Comparison of ENCODE assay signal across 13 cellular contexts in the genomic region with DNA sequence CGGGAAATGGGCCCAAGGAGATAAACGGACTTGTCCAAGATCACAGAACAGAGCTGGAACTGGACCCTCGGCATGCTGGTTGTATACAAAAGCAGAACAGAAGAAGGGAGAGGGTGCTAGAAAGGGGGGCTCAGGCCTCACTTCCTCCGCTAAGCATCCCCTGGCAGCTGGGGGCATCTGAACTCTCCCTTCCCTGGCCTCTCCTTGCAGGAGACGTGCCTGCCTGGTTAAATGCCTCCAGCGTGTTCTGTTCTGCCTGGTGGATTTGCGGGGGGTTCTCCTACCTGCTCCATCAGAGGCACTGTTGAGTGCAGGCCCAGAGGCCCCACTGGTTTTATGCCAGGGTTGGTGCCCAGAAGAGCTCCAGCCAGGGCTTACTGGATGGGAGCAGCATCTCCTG.
DNase-seq lines count a peak whose midpoint lies in the region; ATAC-seq, FAIRE-seq and TF ChIP-seq lines count a peak whose summit lies in the region.
"Had no signal": no experiment of that assay in that cellular context is flagged by ENCODE, and none has a peak within 500 bp of the region (broad histone marks: within the 10 kb centered on the region; RNA-seq: fewer than 3 reads in every experiment).

No MANE protein-coding gene starts in this region.

- TF ChIP-seq CTCF in heart left ventricle (IDR thresholded peaks at IDR 0.05) (no peak), pancreas (IDR thresholded peaks at IDR 0.05) (no peak), uterus (IDR thresholded peaks at IDR 0.05) (no peak)

- no peak for ATAC-seq in heart left ventricle
- ATAC-seq in left cardiac atrium, result no peak
- no peak for ATAC-seq in pancreas

- no peaks in the 10 kb centered on the region for H3K27me3 ChIP-seq in heart left ventricle
- H3K27me3 ChIP-seq in iPS-15b (ENCODE audit: control insufficient read depth, insufficient read depth, low read length), result peaks cover 7% of the 10 kb centered on the region
- H3K27me3 ChIP-seq in pancreas, result no peaks in the 10 kb centered on the region
- no peaks in the 10 kb centered on the region for H3K27me3 ChIP-seq in uterus

- H3K9me3 ChIP-seq in heart left ventricle, result no peaks in the 10 kb centered on the region
- no peaks in the 10 kb centered on the region for H3K9me3 ChIP-seq in iPS-15b (ENCODE audit: control insufficient read depth, insufficient read depth, low read length)
- H3K9me3 ChIP-seq in pancreas, result no peaks in the 10 kb centered on the region
- no peaks in the 10 kb centered on the region for H3K9me3 ChIP-seq in uterus

- 78 to 89% (median 84%) methylated on average over 6 to 7 of the region's 7 CpGs for WGBS in heart left ventricle, 4 donors
- 88 to 92% methylated on average over 7 of the region's 7 CpGs for WGBS in pancreas, 2 donors

- H3K36me3 ChIP-seq in heart left ventricle (no peaks in the 10 kb centered on the region), iPS-15b (ENCODE audit: control insufficient read depth, insufficient read depth, low read length) (no peaks in the 10 kb centered on the region), pancreas (no peaks in the 10 kb centered on the region), uterus (no peaks in the 10 kb centered on the region)

- H3K9ac ChIP-seq in iPS-15b (ENCODE audit: low read depth, low read length), result peak overlapping the region; percentile 41

- DNase-seq in heart left ventricle (no peak), left cardiac atrium (no peak), pancreas (no peak), uterus (no peak), NCI-H2227 treated with DMSO at 0.1 percent for 48 hours (lab: John Stamatoyannopoulos, UW) (no peak), NCI-H524 (lab: John Stamatoyannopoulos, UW) (no peak), iPS-NIHi7 (ENCODE audit: extremely low spot score) (no peak)
- DNase-seq: activated CD4-positive, alpha-beta T cell treated with anti-CD3 and anti-CD28 coated beads, Interleukin-2, amount 50 U/mL, for 1 hour; activated gamma-delta T cell treated with Interleukin-2 at 50 U/mL for 16 hours; DMS153; NCI-H526 treated with DMSO at 0.1 percent for 48 hours had no signal

- H3K27ac ChIP-seq in heart left ventricle (peak overlapping the region; percentile 84 to 98 (median 90)), pancreas (peak overlapping the region; percentile 75 to 87 (median 81)), uterus (peak overlapping the region; percentile 69 to 77)

- TF ChIP-seq POLR2A in heart left ventricle (IDR thresholded peaks at IDR 0.05) (no peak), uterus (IDR thresholded peaks at IDR 0.05) (no peak)

- H3K4me3 ChIP-seq in heart left ventricle, result peak overlapping the region in 10 of 12 donors; percentile 47 to 64 (median 58)
- H3K4me3 ChIP-seq in iPS-15b (ENCODE audit: low read depth, low read length), result peak overlapping the region; percentile 10
- no peak overlapping the region for H3K4me3 ChIP-seq in pancreas
- H3K4me3 ChIP-seq in uterus, result no peak overlapping the region

- FAIRE-seq in pancreas (lab: Jason Lieb, UNC), result no peak
- FAIRE-seq: A204.1 had no signal

- H3K4me1 ChIP-seq in heart left ventricle (peaks cover 0 to 75% (median 30%) of the 10 kb centered on the region in 12 donors), iPS-15b (ENCODE audit: control insufficient read depth, insufficient read depth, low read length) (peaks cover 6% of the 10 kb centered on the region), pancreas (peaks cover 0 to 6% (median 0%) of the 10 kb centered on the region in 3 donors), uterus (peaks cover 0 to 13% of the 10 kb centered on the region in 2 donors)

- intact Hi-C loops in heart left ventricle (cut with DNase I), result loop anchor here in 2 of 10 donors (2.0 to 10.0 kb wide), 2 partner anchors 15 to 127 kb away; no protein-coding TSS in a partner anchor
- intact Hi-C loops in left cardiac atrium (cut with DNase I), result no loop called here
- intact Hi-C loops in pancreas (cut with DNase I), result no loop called here
- intact Hi-C loops in uterus (cut with DNase I; ENCODE audit: low total_unique reads), result no loop called here

Comparison
In these comparisons a context has a peak if more than half of its experiments do, and no peak if none do; other contexts are left out.
1. H3K4me3 ChIP-seq: peak in heart left ventricle (10 of 12) and iPS-15b (single experiment); none in pancreas (0 of 4) and uterus (0 of 2).
2. Peak in every context shown above with its lines, with median percentiles within 50 percentile points of each other: H3K27ac ChIP-seq.